Comparison of ENCODE assay signal across 22 cellular contexts in the genomic region with DNA sequence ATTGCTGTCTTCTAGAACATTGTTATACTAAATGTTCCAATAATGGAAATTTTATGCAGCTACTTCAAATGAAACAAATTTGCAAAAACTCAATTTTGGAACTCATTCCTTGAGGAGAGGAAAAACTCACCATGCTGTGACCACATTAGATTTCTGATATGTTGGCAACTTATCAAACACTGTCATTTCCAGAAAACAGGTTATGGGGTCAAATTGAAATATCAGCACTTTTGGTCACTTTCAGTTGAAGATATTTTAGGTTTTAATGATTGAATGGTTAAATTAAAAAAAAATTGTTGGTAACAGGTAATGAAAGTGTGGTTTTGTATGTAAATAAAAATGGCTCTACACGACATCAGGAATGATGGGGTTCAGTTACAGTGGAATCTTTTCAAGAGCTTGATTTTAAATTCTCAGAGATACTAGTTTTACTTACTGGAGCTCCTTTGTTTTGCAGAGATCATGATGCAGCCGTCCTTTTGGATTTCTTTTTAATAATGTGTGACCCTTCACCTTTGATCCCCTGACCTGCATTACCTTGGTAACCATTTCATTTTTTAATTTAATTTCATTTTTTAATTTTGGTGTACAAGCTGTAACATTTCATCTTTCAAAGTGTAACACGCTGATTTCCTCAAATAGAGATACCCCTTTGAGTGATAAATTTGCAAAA.
"Had no signal": no experiment of that assay in that cellular context is flagged by ENCODE, and none has a peak within 500 bp of the region (broad histone marks: within the 10 kb centered on the region; RNA-seq: fewer than 3 reads in every experiment).

No MANE protein-coding gene starts in this region.

- H3K36me3 ChIP-seq: prostate gland, right atrium auricular region, vagina had no signal

- H3K4me1 ChIP-seq: prostate gland had no signal

- H3K27me3 ChIP-seq: right atrium auricular region, transverse colon, vagina had no signal

- ATAC-seq: activated CD4-positive, alpha-beta T cell treated with anti-CD3 and anti-CD28 coated beads for 36 hours; left colon; stimulated activated naive CD8-positive, alpha-beta T cell treated with anti-CD3 and anti-CD28 coated beads, Interleukin-15, Interleukin-2, amounts not matched to agents 100 U/mL and 50 U/mL, for 24 hours had no signal

- H3K4me3 ChIP-seq: lung, prostate gland, right atrium auricular region, transverse colon, vagina had no signal

- H3K9me3 ChIP-seq: prostate gland, right atrium auricular region, transverse colon, vagina had no signal

- FAIRE-seq: colon had no signal

- H3K4me3 Mint-ChIP-seq: activated CD4-positive, alpha-beta T cell treated with anti-CD3 and anti-CD28 coated beads for 36 hours; activated naive CD8-positive, alpha-beta T cell; activated T-helper 1 cell treated with anti-CD3 and anti-CD28 coated beads, Interleukin-12 subunit alpha, Interleukin-12 subunit beta, Interleukin-2, Interleukin-4 antibody, amounts not matched to agents 30 ng/mL and 10 ng/mL and 1 ng/mL, durations not matched to agents 14 hours and 24 hours and 36 hours; neural crest cell had no signal

- H3K27me3 Mint-ChIP-seq: activated CD4-positive, alpha-beta T cell treated with anti-CD3 and anti-CD28 coated beads for 36 hours; activated naive CD8-positive, alpha-beta T cell had no signal

- H3K27ac ChIP-seq: prostate gland, right atrium auricular region, transverse colon, vagina, WERI-Rb-1 had no signal

- DNase-seq: activated CD4-positive, alpha-beta T cell treated with anti-CD3 and anti-CD28 coated beads for 36 hours; activated CD4-positive, alpha-beta T cell treated with anti-CD3 and anti-CD28 coated beads, Interleukin-2, amount 50 U/mL, for 48 hours; activated gamma-delta T cell treated with Interleukin-2 at 50 U/mL for 16 hours; erythroblast; foreskin melanocyte; glutamatergic neuron; hypothalamus; islet precursor cell; left colon; midbrain; stimulated activated naive CD8-positive, alpha-beta T cell treated with anti-CD3 and anti-CD28 coated beads, Interleukin-15, Interleukin-2, amounts not matched to agents 100 U/mL and 50 U/mL, for 24 hours; substantia nigra; transverse colon; WERI-Rb-1 had no signal

- H3K27ac Mint-ChIP-seq: activated CD4-positive, alpha-beta T cell treated with anti-CD3 and anti-CD28 coated beads for 36 hours; activated naive CD8-positive, alpha-beta T cell; activated T-helper 1 cell treated with anti-CD3 and anti-CD28 coated beads, Interleukin-12 subunit alpha, Interleukin-12 subunit beta, Interleukin-2, Interleukin-4 antibody, amounts not matched to agents 30 ng/mL and 10 ng/mL and 1 ng/mL, durations not matched to agents 14 hours and 24 hours and 36 hours had no signal

- H3K9me3 Mint-ChIP-seq: activated T-helper 1 cell treated with anti-CD3 and anti-CD28 coated beads, Interleukin-12 subunit alpha, Interleukin-12 subunit beta, Interleukin-2, Interleukin-4 antibody, amounts not matched to agents 30 ng/mL and 10 ng/mL and 1 ng/mL, durations not matched to agents 14 hours and 24 hours and 36 hours; neural crest cell had no signal
